Comparison of ENCODE assay signal across 11 cellular contexts in genomic region chr1:12541274-12542137, GRCh38.
DNase-seq lines count a peak whose midpoint lies in the region; ATAC-seq, FAIRE-seq and TF ChIP-seq lines count a peak whose summit lies in the region.
"Had no signal": no experiment of that assay in that cellular context is flagged by ENCODE, and none has a peak within 500 bp of the region (broad histone marks: within the 10 kb centered on the region; RNA-seq: fewer than 3 reads in every experiment).

No MANE protein-coding gene starts in this region.

- peak overlapping the region; percentile 71 to 80 for H3K27ac ChIP-seq in esophagus (ENCODE audit: low read depth in 2 of 2, low read length in 1 of 2)
- H3K27ac ChIP-seq in tibial artery = peak overlapping the region; percentile 79 to 80

- ATAC-seq in GM18907 (IDR thresholded peaks at IDR 0.05; ENCODE audit: unreplicated experiment) = no peak
- ATAC-seq: PC-3 had no signal

- no peak overlapping the region for H3K4me3 ChIP-seq in esophagus (ENCODE audit: low read depth in 1 of 2, low read length in 2 of 2)
- H3K4me3 ChIP-seq in tibial artery = no peak overlapping the region
- H3K4me3 ChIP-seq: dorsolateral prefrontal cortex had no signal

- WGBS in esophagus, 2 donors = 54 to 67% methylated on average over 17 of the region's 17 CpGs

- intact Hi-C loops in tibial artery (cut with DNase I; ENCODE audit: low total_unique reads) = loop anchor here (2.0 to 5.0 kb wide), 2 partner anchors 53 to 76 kb away; partner anchors contain the start of gene DHRS3

- H3K36me3 ChIP-seq in esophagus (ENCODE audit: control insufficient read depth in 2 of 2, insufficient read depth in 2 of 2, low read length in 1 of 2) (no peaks in the 10 kb centered on the region), tibial artery (no peaks in the 10 kb centered on the region)

- DNase-seq in RCC 7860 (ENCODE audit: low spot score) (peak; percentile 29), mesenteric fat pad (ENCODE audit: low spot score) (peak; percentile 89), tibial artery (peak; percentile 68 to 85), pons (ENCODE audit: low spot score) (no peak), DMS153 treated with DMSO at 0.1 percent for 48 hours (lab: John Stamatoyannopoulos, UW; ENCODE audit: unreplicated experiment) (no peak), 8988T (no peak)
- DNase-seq: dorsolateral prefrontal cortex, NCI-H1092 treated with DMSO at 0.1 percent for 48 hours, PC-3 had no signal

- no peak for TF ChIP-seq CTCF in tibial artery (IDR thresholded peaks at IDR 0.05)

- H3K27me3 ChIP-seq in esophagus (ENCODE audit: control insufficient read depth in 1 of 2, insufficient read depth in 2 of 2, low read length in 2 of 2) = no peaks in the 10 kb centered on the region
- no peaks in the 10 kb centered on the region for H3K27me3 ChIP-seq in tibial artery

- FAIRE-seq in RCC 7860 (lab: Jason Lieb, UNC) = no peak

- H3K4me1 ChIP-seq in esophagus (ENCODE audit: control insufficient read depth in 2 of 2, insufficient read depth in 2 of 2, low read length in 1 of 2) = peaks cover 7 to 8% of the 10 kb centered on the region in 2 donors
- H3K4me1 ChIP-seq in tibial artery = peaks cover 0 to 43% (median 29%) of the 10 kb centered on the region in 4 donors

- H3K9me3 ChIP-seq in esophagus (ENCODE audit: control insufficient read depth in 2 of 2, insufficient read depth in 1 of 2, low read depth in 1 of 2, low read length in 1 of 2) (no peaks in the 10 kb centered on the region), tibial artery (no peaks in the 10 kb centered on the region)

Comparison
In these comparisons a context has a peak if more than half of its experiments do, and no peak if none do; other contexts are left out.
1. DNase-seq: peak in RCC 7860 (single experiment), mesenteric fat pad (single experiment) and tibial artery (2 of 2); none in pons (single experiment), DMS153 treated with DMSO at 0.1 percent for 48 hours (single experiment) and 8988T (single experiment).